ENCODE assay signal across 25 cellular contexts in genomic region chr19:32866061-32866460, GRCh38. TPM values are rescaled to one million over a fixed set of nuclear protein-coding genes. Genes with fewer than 3 reads are reported as not detected.
"Had no signal": no experiment of that assay in that cellular context is flagged by ENCODE, and none has a peak within 500 bp of the region (broad histone marks: within the 10 kb centered on the region; RNA-seq: fewer than 3 reads in every experiment).

No MANE protein-coding gene starts in this region.

- H3K27ac ChIP-seq: esophagus muscularis mucosa, heart right ventricle, lower lobe of right lung, neural progenitor cell, right lobe of liver, vagina had no signal

- H3K4me1 ChIP-seq: esophagus muscularis mucosa, heart right ventricle, lower lobe of right lung, neural progenitor cell, vagina had no signal

- ATAC-seq: activated CD8-positive, alpha-beta T cell treated with anti-CD3 and anti-CD28 coated beads for 36 hours; activated T-cell treated with anti-CD3 and anti-CD28 coated beads, Interleukin-2, amount 50 U/mL, for 4 hours; activated T-helper 17 cell treated with anti-CD3 and anti-CD28 coated beads, Interleukin-2, amount 50 U/mL, for 72 hours; heart right ventricle; left lobe of liver; lower lobe of right lung; natural killer cell; right lobe of liver; stimulated activated effector memory CD8-positive, alpha-beta T cell treated with anti-CD3 and anti-CD28 coated beads, Interleukin-12 subunit alpha, Interleukin-12 subunit beta, amount 100 ng/mL, for 72 hours had no signal

- H3K4me3 ChIP-seq: esophagus muscularis mucosa, heart right ventricle, lower lobe of right lung, neural progenitor cell, right lobe of liver, vagina had no signal

- H3K36me3 ChIP-seq: esophagus muscularis mucosa, heart right ventricle, lower lobe of right lung, neural progenitor cell, vagina had no signal

- DNase-seq: activated B cell treated with CpG ODN at 0.5 μM for 24 hours; activated CD4-positive, alpha-beta T cell treated with anti-CD3 and anti-CD28 coated beads, Interleukin-2, amount 50 U/mL, for 1 hour; activated CD8-positive, alpha-beta T cell treated with anti-CD3 and anti-CD28 coated beads for 36 hours; activated gamma-delta T cell treated with Interleukin-2 at 50 U/mL for 16 hours; activated naive CD4-positive, alpha-beta T cell treated with anti-CD3 and anti-CD28 coated beads, Interleukin-2, amount 50 U/mL, for 16 hours; activated T-cell treated with anti-CD3 and anti-CD28 coated beads, Interleukin-2, amount 50 U/mL, for 4 hours; amniotic stem cell; caudate nucleus; endodermal cell; foreskin melanocyte; heart right ventricle; kidney glomerular epithelial cell; lower lobe of right lung; mesenchymal stem cell; natural killer cell; right lobe of liver; stimulated activated CD4-positive, alpha-beta T cell treated with anti-CD3 and anti-CD28 coated beads, Interleukin-12 subunit alpha, Interleukin-12 subunit beta, amount 100 ng/mL, for 4 hours; stimulated activated CD4-positive, alpha-beta T cell treated with anti-CD3 and anti-CD28 coated beads, Interleukin-4, amount 100 ng/mL, for 1 hour had no signal

- H3K9me3 ChIP-seq: esophagus muscularis mucosa, heart right ventricle, lower lobe of right lung, right lobe of liver, vagina had no signal

- H3K27me3 ChIP-seq: esophagus muscularis mucosa, heart right ventricle, neural progenitor cell, right lobe of liver, vagina had no signal

RNA-seq across cellular contexts. Expression of gene SLC7A9, which starts 3.5 kb away (rescaled TPM):
- total RNA-seq: activated CD8-positive, alpha-beta T cell treated with anti-CD3 and anti-CD28 coated beads for 36 hours; activated T-cell treated with anti-CD3 and anti-CD28 coated beads, Interleukin-2, amount 50 U/mL, for 4 hours; glomerular endothelial cell; vagina had no signal
